ENCODE assay signal across 18 cellular contexts in the genomic region with DNA sequence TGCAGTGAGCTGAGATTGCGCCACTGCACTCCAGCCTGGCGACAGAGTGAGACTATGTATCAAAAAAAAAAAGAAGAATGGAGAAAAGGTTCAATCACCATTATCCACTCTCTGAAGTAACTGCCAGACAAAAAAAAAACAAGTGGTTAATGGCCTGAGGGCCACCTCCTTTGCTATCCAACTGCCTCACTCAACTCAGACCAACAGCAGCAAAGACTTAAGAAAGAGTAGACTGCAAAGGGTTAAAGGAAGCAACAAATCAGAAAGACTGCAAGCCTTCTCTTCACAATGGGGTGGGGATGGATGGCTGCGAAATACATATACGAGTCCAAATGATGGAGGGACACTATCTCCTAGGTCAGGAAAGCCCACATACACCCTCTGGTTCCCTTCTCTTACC. TPM values are rescaled to one million over a fixed set of nuclear protein-coding genes. Genes with fewer than 3 reads are reported as not detected.
DNase-seq lines count a peak whose midpoint lies in the region; ATAC-seq and TF ChIP-seq lines count a peak whose summit lies in the region.
"Had no signal": no experiment of that assay in that cellular context is flagged by ENCODE, and none has a peak within 500 bp of the region (broad histone marks: within the 10 kb centered on the region; RNA-seq: fewer than 3 reads in every experiment).

No MANE protein-coding gene starts in this region.

- DNase-seq in activated naive CD4-positive, alpha-beta T cell treated with Interleukin-2 at 50 U/mL for 16 hours: no peak
- DNase-seq in endodermal cell (no peak), retina (no peak)
- DNase-seq in activated CD8-positive, alpha-beta T cell treated with anti-CD3 and anti-CD28 coated beads for 36 hours: no peak
- DNase-seq: BE2C; Calu3; CD8-positive, alpha-beta T cell; GF-D8; IMR-90; NCI-H1417 treated with DMSO at 0.1 percent for 48 hours; NCI-H187 treated with DMSO at 0.1 percent for 48 hours; NCI-H226; NCI-H524 treated with DMSO at 0.1 percent for 48 hours; SHP77 treated with DMSO at 0.1 percent for 48 hours had no signal

- CTCF ChIA-PET in activated CD8-positive, alpha-beta T cell treated with anti-CD3 and anti-CD28 coated beads for 36 hours (lab: Charles Lee): no interaction called here

- H3K27me3 ChIP-seq in endodermal cell (ENCODE audit: control insufficient read depth, insufficient read depth, low read length, poor library complexity, severe bottlenecking): no peaks in the 10 kb centered on the region
- H3K27me3 ChIP-seq: BE2C had no signal

- no peak overlapping the region for H3K4me3 ChIP-seq in endodermal cell (ENCODE audit: low read length)
- H3K4me3 ChIP-seq: HAP-1 had no signal

- TF ChIP-seq CTCF in endodermal cell (conservative IDR thresholded peaks at IDR 0.05): no peak
- no peak for TF ChIP-seq CTCF in activated CD8-positive, alpha-beta T cell treated with anti-CD3 and anti-CD28 coated beads for 36 hours (IDR thresholded peaks at IDR 0.05)

- no peaks in the 10 kb centered on the region for H3K9me3 ChIP-seq in endodermal cell (ENCODE audit: control insufficient read depth, low read length)
- H3K9me3 ChIP-seq: BE2C, HAP-1 had no signal

- POLR2A ChIA-PET in activated CD8-positive, alpha-beta T cell treated with anti-CD3 and anti-CD28 coated beads for 36 hours (lab: Charles Lee): interaction anchor here (0.9 to 1.6 kb wide), 2 partner anchors 19 to 93 kb away, joined by 3 read pairs; no protein-coding TSS in a partner anchor

- peaks cover 34% of the 10 kb centered on the region for H3K4me1 Mint-ChIP-seq in activated naive CD4-positive, alpha-beta T cell treated with anti-CD3 and anti-CD28 coated beads, Interleukin-2, amount 50 U/mL, for 24 hours
- peaks cover 20% of the 10 kb centered on the region for H3K4me1 Mint-ChIP-seq in endodermal cell
- H3K4me1 Mint-ChIP-seq in activated CD8-positive, alpha-beta T cell treated with anti-CD3 and anti-CD28 coated beads for 36 hours (ENCODE audit: low read depth): peaks cover 23% of the 10 kb centered on the region

- intact Hi-C loops in activated CD8-positive, alpha-beta T cell treated with anti-CD3 and anti-CD28 coated beads for 36 hours (cut with micrococcal nuclease): loop anchor here (5.0 kb wide), 1 partner anchor 36 kb away; no protein-coding TSS in a partner anchor

- H3K36me3 Mint-ChIP-seq in activated naive CD4-positive, alpha-beta T cell treated with anti-CD3 and anti-CD28 coated beads, Interleukin-2, amount 50 U/mL, for 24 hours: peaks cover 7% of the 10 kb centered on the region
- H3K36me3 Mint-ChIP-seq in endodermal cell (ENCODE audit: low read depth): peaks cover 20% of the 10 kb centered on the region
- peaks cover 33% of the 10 kb centered on the region for H3K36me3 Mint-ChIP-seq in activated CD8-positive, alpha-beta T cell treated with anti-CD3 and anti-CD28 coated beads for 36 hours (ENCODE audit: low read depth)

- peaks cover 3% of the 10 kb centered on the region for H3K4me1 ChIP-seq in endodermal cell (ENCODE audit: control insufficient read depth, insufficient read depth, low read length)
- H3K4me1 ChIP-seq: BE2C had no signal

- H3K9me3 Mint-ChIP-seq in activated naive CD4-positive, alpha-beta T cell treated with anti-CD3 and anti-CD28 coated beads, Interleukin-2, amount 50 U/mL, for 24 hours: no peaks in the 10 kb centered on the region
- no peaks in the 10 kb centered on the region for H3K9me3 Mint-ChIP-seq in endodermal cell
- H3K9me3 Mint-ChIP-seq in activated CD8-positive, alpha-beta T cell treated with anti-CD3 and anti-CD28 coated beads for 36 hours: no peaks in the 10 kb centered on the region
- H3K9me3 Mint-ChIP-seq: CD8-positive, alpha-beta T cell had no signal

- WGBS in endodermal cell (ENCODE audit: insufficient coverage in 1 of 2, insufficient read length in 1 of 2), 2 experiments: 92 to 95% methylated on average over 2 to 4 of the region's 4 CpGs

- ATAC-seq in activated CD8-positive, alpha-beta T cell treated with anti-CD3 and anti-CD28 coated beads for 36 hours: no peak
- no peak for ATAC-seq in GM19395 (IDR thresholded peaks at IDR 0.05; ENCODE audit: unreplicated experiment)
- ATAC-seq: CD8-positive, alpha-beta T cell had no signal

- peak overlapping the region; percentile 59 for H3K27ac Mint-ChIP-seq in activated naive CD4-positive, alpha-beta T cell treated with anti-CD3 and anti-CD28 coated beads, Interleukin-2, amount 50 U/mL, for 24 hours
- H3K27ac Mint-ChIP-seq in endodermal cell: peak overlapping the region; percentile 35
- no peak overlapping the region for H3K27ac Mint-ChIP-seq in activated CD8-positive, alpha-beta T cell treated with anti-CD3 and anti-CD28 coated beads for 36 hours
- H3K27ac Mint-ChIP-seq: CD8-positive, alpha-beta T cell had no signal

- H3K27ac ChIP-seq in endodermal cell (ENCODE audit: low read depth, low read length): no peak overlapping the region
- H3K27ac ChIP-seq: HL-60 had no signal

- peak overlapping the region; percentile 30 for H3K4me3 Mint-ChIP-seq in activated naive CD4-positive, alpha-beta T cell treated with anti-CD3 and anti-CD28 coated beads, Interleukin-2, amount 50 U/mL, for 24 hours
- no peak overlapping the region for H3K4me3 Mint-ChIP-seq in endodermal cell
- H3K4me3 Mint-ChIP-seq in activated CD8-positive, alpha-beta T cell treated with anti-CD3 and anti-CD28 coated beads for 36 hours: no peak overlapping the region
- H3K4me3 Mint-ChIP-seq: CD8-positive, alpha-beta T cell had no signal

- no peaks in the 10 kb centered on the region for H3K27me3 Mint-ChIP-seq in activated naive CD4-positive, alpha-beta T cell treated with anti-CD3 and anti-CD28 coated beads, Interleukin-2, amount 50 U/mL, for 24 hours
- H3K27me3 Mint-ChIP-seq in endodermal cell (ENCODE audit: insufficient read depth): no peaks in the 10 kb centered on the region
- no peaks in the 10 kb centered on the region for H3K27me3 Mint-ChIP-seq in activated CD8-positive, alpha-beta T cell treated with anti-CD3 and anti-CD28 coated beads for 36 hours

- H3K9ac ChIP-seq in endodermal cell (ENCODE audit: extremely low read depth, low read length, poor library complexity, severe bottlenecking): no peak overlapping the region

- H3K36me3 ChIP-seq in endodermal cell (ENCODE audit: control insufficient read depth, insufficient read depth, low read length): peaks cover 15% of the 10 kb centered on the region

RNA-seq across cellular contexts. Expression of gene NFS1, which starts 3.2 kb away (rescaled TPM):
- total RNA-seq in endodermal cell: 10 to 100 TPM; 17.0 to 30.9 TPM
- polyA plus RNA-seq in endodermal cell (2013, experiment 1 of 2): 30.1 TPM
- 21.7 TPM for polyA plus RNA-seq in endodermal cell (2013, experiment 2 of 2)
- total RNA-seq in activated CD8-positive, alpha-beta T cell treated with anti-CD3 and anti-CD28 coated beads for 36 hours: 10 to 100 TPM; 39.7 to 40.8 TPM

RNA-seq across cellular contexts. Expression of gene ROMO1, which starts 3.2 kb away (rescaled TPM):
- total RNA-seq in endodermal cell: 100 to 1,000 TPM; 194 to 243 TPM
- 207 TPM for polyA plus RNA-seq in endodermal cell (2013, experiment 1 of 2)
- 196 TPM for polyA plus RNA-seq in endodermal cell (2013, experiment 2 of 2)
- total RNA-seq in activated CD8-positive, alpha-beta T cell treated with anti-CD3 and anti-CD28 coated beads for 36 hours: 100 to 1,000 TPM; 146 to 148 TPM

RNA-seq across cellular contexts. Expression of gene CPNE1, which starts 31.3 kb away (rescaled TPM):
- total RNA-seq in endodermal cell: 100 to 1,000 TPM; 238 to 441 TPM
- 343 TPM for polyA plus RNA-seq in endodermal cell (2013, experiment 1 of 2)
- polyA plus RNA-seq in endodermal cell (2013, experiment 2 of 2): 307 TPM
- 100 to 1,000 TPM; 308 to 324 TPM for total RNA-seq in activated CD8-positive, alpha-beta T cell treated with anti-CD3 and anti-CD28 coated beads for 36 hours

RNA-seq across cellular contexts. Expression of gene RBM12, which starts 31.3 kb away (rescaled TPM):
- total RNA-seq in endodermal cell: 100 to 1,000 TPM; 106 to 158 TPM
- polyA plus RNA-seq in endodermal cell (2013, experiment 1 of 2): 81.6 TPM
- polyA plus RNA-seq in endodermal cell (2013, experiment 2 of 2): 80.8 TPM
- total RNA-seq in activated CD8-positive, alpha-beta T cell treated with anti-CD3 and anti-CD28 coated beads for 36 hours: 100 to 1,000 TPM; 111 to 114 TPM

RNA-seq across cellular contexts. Expression of gene RBM39, which starts 46.1 kb away (rescaled TPM):
- total RNA-seq in endodermal cell: 100 to 1,000 TPM; 276 to 332 TPM
- polyA plus RNA-seq in endodermal cell (2013, experiment 1 of 2): 233 TPM
- polyA plus RNA-seq in endodermal cell (2013, experiment 2 of 2): 202 TPM
- 100 to 1,000 TPM; 317 to 321 TPM for total RNA-seq in activated CD8-positive, alpha-beta T cell treated with anti-CD3 and anti-CD28 coated beads for 36 hours
